ENCODE assay signal across 27 cellular contexts in genomic region chr5:130099001-130099400, GRCh38.
DNase-seq lines count a peak whose midpoint lies in the region; ATAC-seq, FAIRE-seq and TF ChIP-seq lines count a peak whose summit lies in the region.
"Had no signal": no experiment of that assay in that cellular context is flagged by ENCODE, and none has a peak within 500 bp of the region (broad histone marks: within the 10 kb centered on the region; RNA-seq: fewer than 3 reads in every experiment).

No MANE protein-coding gene starts in this region.

- DNase-seq in H4 (ENCODE audit: low spot score) (peak; percentile 64), HCEC 1CT (peak; percentile 18), astrocyte of the hippocampus (ENCODE audit: low read depth, low spot score) (peak; percentile 11), fibroblast of peridontal ligament (ENCODE audit: extremely low read depth) (peak; percentile 70), GM12891 (ENCODE audit: insufficient read length, low spot score) (no peak), HuH-7.5 (ENCODE audit: low spot score) (no peak)
- no peak for DNase-seq in activated CD4-positive, alpha-beta T cell treated with anti-CD3 and anti-CD28 coated beads, Interleukin-2, amount 10 ng/mL, durations not matched to agents 24 days and 14 days
- DNase-seq: 8988T; ACHN; BE2C; C1 segment of cervical spinal cord; CD4-positive, alpha-beta memory T cell; CD4-positive, CD25-positive, alpha-beta regulatory T cell; CD8-positive, alpha-beta memory T cell; COR-L47; DMS 273 treated with DMSO at 0.1 percent for 48 hours; DMS153; DMS53; DMS79; DND-41; EL; GDM1 had no signal

- ATAC-seq in HG03095 (IDR thresholded peaks at IDR 0.05; ENCODE audit: unreplicated experiment) = no peak
- ATAC-seq: GM12878 had no signal

- H3K27me3 Mint-ChIP-seq in activated CD4-positive, alpha-beta T cell treated with anti-CD3 and anti-CD28 coated beads, Interleukin-2, amount 10 ng/mL, durations not matched to agents 24 days and 14 days = no peaks in the 10 kb centered on the region
- H3K27me3 Mint-ChIP-seq: CD4-positive, CD25-positive, alpha-beta regulatory T cell had no signal

- no peak overlapping the region for H3K4me3 Mint-ChIP-seq in activated CD4-positive, alpha-beta T cell treated with anti-CD3 and anti-CD28 coated beads, Interleukin-2, amount 10 ng/mL, durations not matched to agents 24 days and 14 days
- H3K4me3 Mint-ChIP-seq: CD14-positive monocyte; CD4-positive, alpha-beta memory T cell; CD4-positive, CD25-positive, alpha-beta regulatory T cell; CD8-positive, alpha-beta memory T cell had no signal

- no peak for TF ChIP-seq POLR2A in GM12891 (IDR thresholded peaks at IDR 0.05; ENCODE audit: low read depth, low read length)

- FAIRE-seq in GM12891 (lab: Jason Lieb, UNC) = no peak
- FAIRE-seq: A204.1, GM12878, GM18507 had no signal

- H3K9me3 Mint-ChIP-seq in activated CD4-positive, alpha-beta T cell treated with anti-CD3 and anti-CD28 coated beads, Interleukin-2, amount 10 ng/mL, durations not matched to agents 24 days and 14 days = no peaks in the 10 kb centered on the region
- H3K9me3 Mint-ChIP-seq: CD14-positive monocyte; CD4-positive, alpha-beta memory T cell; CD8-positive, alpha-beta memory T cell had no signal

- H3K36me3 Mint-ChIP-seq in activated CD4-positive, alpha-beta T cell treated with anti-CD3 and anti-CD28 coated beads, Interleukin-2, amount 10 ng/mL, durations not matched to agents 24 days and 14 days (ENCODE audit: low read depth) = no peaks in the 10 kb centered on the region
- H3K36me3 Mint-ChIP-seq: CD14-positive monocyte; CD4-positive, alpha-beta memory T cell; CD4-positive, CD25-positive, alpha-beta regulatory T cell; CD8-positive, alpha-beta memory T cell had no signal

- no peaks in the 10 kb centered on the region for H3K4me1 Mint-ChIP-seq in activated CD4-positive, alpha-beta T cell treated with anti-CD3 and anti-CD28 coated beads, Interleukin-2, amount 10 ng/mL, durations not matched to agents 24 days and 14 days
- H3K4me1 Mint-ChIP-seq: CD14-positive monocyte; CD4-positive, alpha-beta memory T cell; CD4-positive, CD25-positive, alpha-beta regulatory T cell; CD8-positive, alpha-beta memory T cell had no signal

- no peak overlapping the region for H3K27ac Mint-ChIP-seq in activated CD4-positive, alpha-beta T cell treated with anti-CD3 and anti-CD28 coated beads, Interleukin-2, amount 10 ng/mL, durations not matched to agents 24 days and 14 days
- H3K27ac Mint-ChIP-seq: CD14-positive monocyte; CD4-positive, alpha-beta memory T cell; CD4-positive, CD25-positive, alpha-beta regulatory T cell; CD8-positive, alpha-beta memory T cell had no signal

- intact Hi-C loops in activated CD4-positive, alpha-beta T cell treated with anti-CD3 and anti-CD28 coated beads, Interleukin-2, amount 10 ng/mL, durations not matched to agents 24 days and 14 days (cut with micrococcal nuclease) = no loop called here

TF ChIP-seq in GM12891, 5 proteins besides CTCF, POLR2A, EP300 and RAD21:
- no peak for TF ChIP-seq POLR2AphosphoS5 (IDR thresholded peaks at IDR 0.05; ENCODE audit: low read depth, low read length)
- TF ChIP-seq PAX5 (IDR thresholded peaks at IDR 0.05; ENCODE audit: insufficient read depth, low read length, severe bottlenecking) = no peak
- TF ChIP-seq SPI1 (IDR thresholded peaks at IDR 0.05; ENCODE audit: low read depth, low read length) = no peak
- no peak for TF ChIP-seq POU2F2 (IDR thresholded peaks at IDR 0.05; ENCODE audit: low read depth, low read length)
- TF ChIP-seq TAF1 (IDR thresholded peaks at IDR 0.05; ENCODE audit: low read depth, low read length) = no peak

Comparison
In these comparisons a context has a peak if more than half of its experiments do, and no peak if none do; other contexts are left out.
1. DNase-seq: peak in H4 (single experiment), HCEC 1CT (single experiment), astrocyte of the hippocampus (single experiment) and fibroblast of peridontal ligament (single experiment); none in GM12891 (single experiment), HuH-7.5 (single experiment) and activated CD4-positive, alpha-beta T cell treated with anti-CD3 and anti-CD28 coated beads, Interleukin-2, amount 10 ng/mL, durations not matched to agents 24 days and 14 days (single experiment).